ENCODE assay signal across 32 cellular contexts in the genomic region with DNA sequence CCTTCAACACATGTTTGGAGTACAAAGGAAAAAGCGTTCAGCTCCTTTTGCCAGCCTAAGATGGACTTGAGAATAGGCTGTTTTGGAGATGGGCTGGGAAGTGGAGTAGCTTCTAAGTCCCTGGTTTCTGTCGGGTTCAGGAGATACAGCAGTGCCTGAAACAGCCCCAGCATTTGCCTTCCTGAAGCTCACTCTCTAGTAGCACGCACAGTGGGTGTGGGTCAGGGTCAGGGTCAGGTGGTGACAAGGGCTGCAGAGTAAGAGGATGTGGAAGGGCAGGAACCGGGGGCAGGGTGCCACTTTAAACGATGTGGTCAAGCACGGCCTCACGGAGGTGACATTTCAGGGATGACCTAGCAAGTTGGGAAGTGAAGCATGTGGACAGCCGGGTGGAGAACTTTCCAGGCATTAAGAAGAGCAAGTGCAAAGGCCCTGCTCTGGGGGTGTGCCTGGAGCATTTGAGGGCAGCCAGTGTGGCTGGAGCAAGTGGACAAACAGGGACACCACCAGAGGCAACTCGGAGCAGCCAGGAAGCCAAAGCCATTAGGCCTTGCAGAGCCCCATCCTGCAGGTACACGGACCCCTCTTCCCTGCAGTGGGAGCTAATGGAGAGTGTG.
"Had no signal": no experiment of that assay in that cellular context is flagged by ENCODE, and none has a peak within 500 bp of the region (broad histone marks: within the 10 kb centered on the region; RNA-seq: fewer than 3 reads in every experiment).

No MANE protein-coding gene starts in this region.

- H3K27ac Mint-ChIP-seq: activated CD4-positive, alpha-beta memory T cell treated with anti-CD3 and anti-CD28 coated beads, Interleukin-2, amount 10 ng/mL, durations not matched to agents 7 days and 5 days; activated naive CD8-positive, alpha-beta T cell treated with anti-CD3 and anti-CD28 coated beads for 36 hours; activated T-cell treated with anti-CD3 and anti-CD28 coated beads, Interleukin-2, amount 50 U/mL, for 72 hours; activated T-helper 17 cell treated with anti-CD3 and anti-CD28 coated beads, Interleukin-2, amount 50 U/mL, for 72 hours had no signal

- H3K27ac ChIP-seq: brain microvascular endothelial cell, PC-9, RWPE1, WERI-Rb-1 had no signal

- H3K36me3 Mint-ChIP-seq: activated naive CD8-positive, alpha-beta T cell treated with anti-CD3 and anti-CD28 coated beads for 36 hours had no signal

- DNase-seq: activated CD4-positive, alpha-beta memory T cell treated with anti-CD3 and anti-CD28 coated beads, Interleukin-2, amount 10 ng/mL, durations not matched to agents 7 days and 5 days; activated CD4-positive, alpha-beta T cell treated with anti-CD3 and anti-CD28 coated beads for 1 hour; activated CD4-positive, alpha-beta T cell treated with anti-CD3 and anti-CD28 coated beads for 48 hours; activated CD4-positive, CD25-positive, alpha-beta regulatory T cell; activated effector memory CD4-positive, alpha-beta T cell treated with anti-CD3 and anti-CD28 coated beads, Interleukin-2, amount 50 U/mL, for 16 hours; activated naive CD4-positive, alpha-beta T cell; activated naive CD4-positive, alpha-beta T cell treated with anti-CD3 and anti-CD28 coated beads, Interleukin-2, amount 50 U/mL, for 16 hours; activated naive CD8-positive, alpha-beta T cell treated with anti-CD3 and anti-CD28 coated beads for 36 hours; activated T-cell treated with anti-CD3 and anti-CD28 coated beads, Interleukin-2, amount 50 U/mL, for 1 hour; activated T-cell treated with anti-CD3 and anti-CD28 coated beads, Interleukin-2, amount 50 U/mL, for 72 hours; amniotic stem cell; aorta; Karpas-422; KBM-7; NCI-H1105; NCI-H1417 treated with DMSO at 0.1 percent for 48 hours; NCI-H1694; NCI-H1930; NCI-H2081 treated with DMSO at 0.1 percent for 48 hours; NCI-H526; NCI-H748 treated with DMSO at 0.1 percent for 48 hours; PC-9; SIG-M5; T-helper 1 cell; T-helper 2 cell; T-helper 9 cell; WERI-Rb-1 had no signal

- H3K4me2 ChIP-seq: PC-9 had no signal

- H2AFZ ChIP-seq: PC-9 had no signal

- H3K4me1 Mint-ChIP-seq: activated CD4-positive, alpha-beta memory T cell treated with anti-CD3 and anti-CD28 coated beads, Interleukin-2, amount 10 ng/mL, durations not matched to agents 7 days and 5 days; activated naive CD8-positive, alpha-beta T cell treated with anti-CD3 and anti-CD28 coated beads for 36 hours; activated T-helper 17 cell treated with anti-CD3 and anti-CD28 coated beads, Interleukin-2, amount 50 U/mL, for 72 hours had no signal

- H3K27me3 Mint-ChIP-seq: activated CD4-positive, alpha-beta memory T cell treated with anti-CD3 and anti-CD28 coated beads, Interleukin-2, amount 10 ng/mL, durations not matched to agents 7 days and 5 days had no signal

- H3K9me3 Mint-ChIP-seq: activated CD4-positive, alpha-beta memory T cell treated with anti-CD3 and anti-CD28 coated beads, Interleukin-2, amount 10 ng/mL, durations not matched to agents 7 days and 5 days; activated T-cell treated with anti-CD3 and anti-CD28 coated beads, Interleukin-2, amount 50 U/mL, for 72 hours; activated T-helper 17 cell treated with anti-CD3 and anti-CD28 coated beads, Interleukin-2, amount 50 U/mL, for 72 hours had no signal

- H3K4me3 ChIP-seq: PC-9 had no signal

- H3K36me3 ChIP-seq: brain microvascular endothelial cell, WERI-Rb-1 had no signal

- ATAC-seq: activated T-helper 17 cell treated with anti-CD3 and anti-CD28 coated beads, Interleukin-2, amount 50 U/mL, for 72 hours; Right ventricle myocardium inferior; SK-N-SH treated with all-trans-retinoic acid at 6 μM for 48 hours had no signal

- H3K4me3 Mint-ChIP-seq: activated CD4-positive, alpha-beta memory T cell treated with anti-CD3 and anti-CD28 coated beads, Interleukin-2, amount 10 ng/mL, durations not matched to agents 7 days and 5 days; activated naive CD8-positive, alpha-beta T cell treated with anti-CD3 and anti-CD28 coated beads for 36 hours; activated T-cell treated with anti-CD3 and anti-CD28 coated beads, Interleukin-2, amount 50 U/mL, for 72 hours; activated T-helper 17 cell treated with anti-CD3 and anti-CD28 coated beads, Interleukin-2, amount 50 U/mL, for 72 hours had no signal
